In the genomic region with DNA sequence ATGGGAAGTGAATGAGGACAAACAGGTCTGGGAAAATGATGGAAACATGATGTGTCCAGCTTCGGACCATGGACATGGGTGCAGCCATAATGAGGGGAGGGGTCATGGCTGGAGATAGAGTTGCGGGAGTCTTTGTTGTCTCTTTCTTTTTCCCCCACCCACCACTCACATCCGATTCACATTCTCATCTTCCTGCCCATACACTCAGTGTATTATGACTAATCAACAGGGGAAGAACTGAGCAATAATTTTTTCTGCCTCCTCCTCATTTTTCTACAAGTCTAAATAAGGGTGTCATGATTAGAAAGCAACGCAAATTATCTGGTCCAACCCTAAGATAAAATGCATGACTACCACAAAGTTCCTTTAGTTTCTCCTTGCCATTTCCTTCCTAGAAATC, we compare ENCODE assay signal across 18 cellular contexts. TPM values are rescaled to one million over a fixed set of nuclear protein-coding genes. Genes with fewer than 3 reads are reported as not detected.
DNase-seq lines count a peak whose midpoint lies in the region; ATAC-seq and TF ChIP-seq lines count a peak whose summit lies in the region.
"Had no signal": no experiment of that assay in that cellular context is flagged by ENCODE, and none has a peak within 500 bp of the region (broad histone marks: within the 10 kb centered on the region; RNA-seq: fewer than 3 reads in every experiment).

No MANE protein-coding gene starts in this region.

- H3K4me3 Mint-ChIP-seq in activated T-helper 17 cell treated with anti-CD3 and anti-CD28 coated beads, Interleukin-2, amount 50 U/mL, for 72 hours = no peak overlapping the region
- no peak overlapping the region for H3K4me3 Mint-ChIP-seq in activated T-helper 1 cell treated with anti-CD3 and anti-CD28 coated beads, Interleukin-12 subunit alpha, Interleukin-12 subunit beta, Interleukin-2, Interleukin-4 antibody, amounts not matched to agents 30 ng/mL and 10 ng/mL and 1 ng/mL, durations not matched to agents 14 hours and 24 hours and 36 hours
- H3K4me3 Mint-ChIP-seq: activated CD8-positive, alpha-beta memory T cell treated with anti-CD3 and anti-CD28 coated beads, Interleukin-2, amount 10 ng/mL, durations not matched to agents 7 days and 5 days; natural killer cell had no signal

- peak; percentile 79 for ATAC-seq in activated T-helper 17 cell treated with anti-CD3 and anti-CD28 coated beads, Interleukin-2, amount 50 U/mL, for 72 hours (replicated peaks)
- peak; percentile 32 for ATAC-seq in foreskin keratinocyte
- ATAC-seq in GM21528 (IDR thresholded peaks at IDR 0.05; ENCODE audit: low FRiP score, unreplicated experiment) = no peak
- ATAC-seq: activated CD8-positive, alpha-beta memory T cell treated with anti-CD3 and anti-CD28 coated beads, Interleukin-2, amount 10 ng/mL, durations not matched to agents 7 days and 5 days had no signal

- H3K27ac ChIP-seq in foreskin keratinocyte = peak overlapping the region; percentile 98
- H3K27ac ChIP-seq in dorsolateral prefrontal cortex = no peak overlapping the region
- H3K27ac ChIP-seq: psoas muscle, thoracic aorta had no signal

- TF ChIP-seq CTCF in AG10803 (conservative IDR thresholded peaks at IDR 0.05; ENCODE audit: low read length) (no peak), GM10266 (IDR thresholded peaks at IDR 0.05; ENCODE audit: control insufficient read depth, insufficient read depth, low read depth, missing control alignments) (no peak), foreskin keratinocyte (conservative IDR thresholded peaks at IDR 0.05) (no peak), dorsolateral prefrontal cortex (IDR thresholded peaks at IDR 0.05 in 54 of 56, conservative IDR thresholded peaks at IDR 0.05 in 2 of 56; ENCODE audit: low read depth in 1 of 56, partially characterized antibody in 56 of 56) (no peak)

- DNase-seq in AG10803 (ENCODE audit: low read depth) = peak; percentile 26
- DNase-seq in GM10266 (ENCODE audit: extremely low spot score) = peak; percentile 13
- peak; percentile 94 to 97 for DNase-seq in foreskin keratinocyte
- DNase-seq in NCI-H1105 treated with DMSO at 0.1 percent for 48 hours (lab: John Stamatoyannopoulos, UW) = no peak
- DNase-seq in dorsolateral prefrontal cortex = no peak
- no peak for DNase-seq in activated T-helper 1 cell treated with anti-CD3 and anti-CD28 coated beads, Interleukin-12 subunit alpha, Interleukin-12 subunit beta, Interleukin-2, Interleukin-4 antibody, amounts not matched to agents 30 ng/mL and 10 ng/mL and 1 ng/mL, durations not matched to agents 14 hours and 24 hours and 36 hours (ENCODE audit: low spot score)
- DNase-seq: activated CD8-positive, alpha-beta memory T cell treated with anti-CD3 and anti-CD28 coated beads, Interleukin-2, amount 10 ng/mL, durations not matched to agents 7 days and 5 days; activated naive CD4-positive, alpha-beta T cell treated with anti-CD3 and anti-CD28 coated beads, Interleukin-2, amount 50 U/mL, for 16 hours; C1 segment of cervical spinal cord; cerebellar nuclear complex; DND-41; left ventricle myocardium superior; natural killer cell; psoas muscle; stimulated activated CD4-positive, alpha-beta T cell treated with anti-CD3 and anti-CD28 coated beads, Interleukin-15, amount 100 ng/mL, for 24 hours had no signal

- H3K36me3 Mint-ChIP-seq in activated T-helper 17 cell treated with anti-CD3 and anti-CD28 coated beads, Interleukin-2, amount 50 U/mL, for 72 hours (ENCODE audit: low read depth) = no peaks in the 10 kb centered on the region
- no peaks in the 10 kb centered on the region for H3K36me3 Mint-ChIP-seq in activated T-helper 1 cell treated with anti-CD3 and anti-CD28 coated beads, Interleukin-12 subunit alpha, Interleukin-12 subunit beta, Interleukin-2, Interleukin-4 antibody, amounts not matched to agents 30 ng/mL and 10 ng/mL and 1 ng/mL, durations not matched to agents 14 hours and 24 hours and 36 hours (ENCODE audit: low read depth)
- H3K36me3 Mint-ChIP-seq: activated CD8-positive, alpha-beta memory T cell treated with anti-CD3 and anti-CD28 coated beads, Interleukin-2, amount 10 ng/mL, durations not matched to agents 7 days and 5 days; natural killer cell had no signal

- peaks cover 71% of the 10 kb centered on the region for H3K4me1 ChIP-seq in foreskin keratinocyte
- H3K4me1 ChIP-seq: psoas muscle had no signal

- H3K4me3 ChIP-seq in AG10803 (ENCODE audit: low read length) (no peak overlapping the region), dorsolateral prefrontal cortex (no peak overlapping the region)
- H3K4me3 ChIP-seq: psoas muscle, thoracic aorta had no signal

- H3K27me3 ChIP-seq in foreskin keratinocyte (no peaks in the 10 kb centered on the region), dorsolateral prefrontal cortex (peaks cover 0 to 13% (median 0%) of the 10 kb centered on the region in 45 donors)

- H3K9me3 Mint-ChIP-seq in activated T-helper 17 cell treated with anti-CD3 and anti-CD28 coated beads, Interleukin-2, amount 50 U/mL, for 72 hours = no peaks in the 10 kb centered on the region
- no peaks in the 10 kb centered on the region for H3K9me3 Mint-ChIP-seq in activated T-helper 1 cell treated with anti-CD3 and anti-CD28 coated beads, Interleukin-12 subunit alpha, Interleukin-12 subunit beta, Interleukin-2, Interleukin-4 antibody, amounts not matched to agents 30 ng/mL and 10 ng/mL and 1 ng/mL, durations not matched to agents 14 hours and 24 hours and 36 hours
- H3K9me3 Mint-ChIP-seq: natural killer cell had no signal

- H3K27me3 Mint-ChIP-seq in activated T-helper 17 cell treated with anti-CD3 and anti-CD28 coated beads, Interleukin-2, amount 50 U/mL, for 72 hours = peaks cover 10% of the 10 kb centered on the region
- H3K27me3 Mint-ChIP-seq in activated T-helper 1 cell treated with anti-CD3 and anti-CD28 coated beads, Interleukin-12 subunit alpha, Interleukin-12 subunit beta, Interleukin-2, Interleukin-4 antibody, amounts not matched to agents 30 ng/mL and 10 ng/mL and 1 ng/mL, durations not matched to agents 14 hours and 24 hours and 36 hours (ENCODE audit: insufficient read depth) = peaks cover 16% of the 10 kb centered on the region

- H3K27ac Mint-ChIP-seq in activated T-helper 17 cell treated with anti-CD3 and anti-CD28 coated beads, Interleukin-2, amount 50 U/mL, for 72 hours = no peak overlapping the region
- no peak overlapping the region for H3K27ac Mint-ChIP-seq in activated T-helper 1 cell treated with anti-CD3 and anti-CD28 coated beads, Interleukin-12 subunit alpha, Interleukin-12 subunit beta, Interleukin-2, Interleukin-4 antibody, amounts not matched to agents 30 ng/mL and 10 ng/mL and 1 ng/mL, durations not matched to agents 14 hours and 24 hours and 36 hours
- H3K27ac Mint-ChIP-seq: activated CD8-positive, alpha-beta memory T cell treated with anti-CD3 and anti-CD28 coated beads, Interleukin-2, amount 10 ng/mL, durations not matched to agents 7 days and 5 days; natural killer cell had no signal

- intact Hi-C loops in dorsolateral prefrontal cortex (cut with DNase I) = no loop called here
- intact Hi-C loops in activated T-helper 1 cell treated with anti-CD3 and anti-CD28 coated beads, Interleukin-12 subunit alpha, Interleukin-12 subunit beta, Interleukin-2, Interleukin-4 antibody, amounts not matched to agents 30 ng/mL and 10 ng/mL and 1 ng/mL, durations not matched to agents 14 hours and 24 hours and 36 hours (cut with micrococcal nuclease) = no loop called here

- peaks cover 4% of the 10 kb centered on the region for H3K4me1 Mint-ChIP-seq in activated T-helper 17 cell treated with anti-CD3 and anti-CD28 coated beads, Interleukin-2, amount 50 U/mL, for 72 hours
- H3K4me1 Mint-ChIP-seq in activated T-helper 1 cell treated with anti-CD3 and anti-CD28 coated beads, Interleukin-12 subunit alpha, Interleukin-12 subunit beta, Interleukin-2, Interleukin-4 antibody, amounts not matched to agents 30 ng/mL and 10 ng/mL and 1 ng/mL, durations not matched to agents 14 hours and 24 hours and 36 hours (ENCODE audit: low read depth) = no peaks in the 10 kb centered on the region
- H3K4me1 Mint-ChIP-seq: activated CD8-positive, alpha-beta memory T cell treated with anti-CD3 and anti-CD28 coated beads, Interleukin-2, amount 10 ng/mL, durations not matched to agents 7 days and 5 days; natural killer cell had no signal

RNA-seq across cellular contexts. Expression of gene SERPINB2, which starts 5.7 kb away (rescaled TPM):
- total RNA-seq in activated T-helper 17 cell treated with anti-CD3 and anti-CD28 coated beads, Interleukin-2, amount 50 U/mL, for 72 hours = not detected
- total RNA-seq in foreskin keratinocyte = 129 and 205 TPM in 2 replicates
- polyA plus RNA-seq in foreskin keratinocyte = 96.4 and 169 TPM in 2 replicates
- 1 to 10 TPM in 6 of 120 experiments, under 1 TPM in 16, not detected in 98; 0.21 to 3.6 (median 0.66) TPM for total RNA-seq in dorsolateral prefrontal cortex
- total RNA-seq in activated T-helper 1 cell treated with anti-CD3 and anti-CD28 coated beads, Interleukin-12 subunit alpha, Interleukin-12 subunit beta, Interleukin-2, Interleukin-4 antibody, amounts not matched to agents 30 ng/mL and 10 ng/mL and 1 ng/mL, durations not matched to agents 14 hours and 24 hours and 36 hours = not detected in 2 replicates
- total RNA-seq: activated CD8-positive, alpha-beta memory T cell treated with anti-CD3 and anti-CD28 coated beads, Interleukin-2, amount 10 ng/mL, durations not matched to agents 7 days and 5 days; left ventricle myocardium superior had no signal

RNA-seq across cellular contexts. Expression of gene SERPINB10, which starts 25.9 kb away (rescaled TPM):
- not detected for total RNA-seq in activated T-helper 17 cell treated with anti-CD3 and anti-CD28 coated beads, Interleukin-2, amount 50 U/mL, for 72 hours
- total RNA-seq in foreskin keratinocyte = 0.07 and 2.3 TPM in 2 replicates
- polyA plus RNA-seq in foreskin keratinocyte = 0.73 TPM in 1 of 2 replicates, not detected in the other
- 1 to 10 TPM in 1 of 120 experiments, under 1 TPM in 4, not detected in 115; 0.26 to 1.6 (median 0.63) TPM for total RNA-seq in dorsolateral prefrontal cortex
- not detected in 2 replicates for total RNA-seq in activated T-helper 1 cell treated with anti-CD3 and anti-CD28 coated beads, Interleukin-12 subunit alpha, Interleukin-12 subunit beta, Interleukin-2, Interleukin-4 antibody, amounts not matched to agents 30 ng/mL and 10 ng/mL and 1 ng/mL, durations not matched to agents 14 hours and 24 hours and 36 hours
- total RNA-seq: left ventricle myocardium superior, thoracic aorta had no signal
- polyA plus RNA-seq: psoas muscle had no signal

Comparison
In these comparisons a context has a peak if more than half of its experiments do, and no peak if none do; other contexts are left out.
1. DNase-seq: peak in AG10803 (single experiment), GM10266 (single experiment) and foreskin keratinocyte (2 of 2); none in NCI-H1105 treated with DMSO at 0.1 percent for 48 hours (single experiment), dorsolateral prefrontal cortex (0 of 10) and activated T-helper 1 cell treated with anti-CD3 and anti-CD28 coated beads, Interleukin-12 subunit alpha, Interleukin-12 subunit beta, Interleukin-2, Interleukin-4 antibody, amounts not matched to agents 30 ng/mL and 10 ng/mL and 1 ng/mL, durations not matched to agents 14 hours and 24 hours and 36 hours (single experiment).
2. RNA of gene SERPINB2, which starts 5.7 kb away (total RNA-seq): 129 to 205 TPM in foreskin keratinocyte; 0.21 to 3.6 TPM in dorsolateral prefrontal cortex, not detected in activated T-helper 1 cell treated with anti-CD3 and anti-CD28 coated beads, Interleukin-12 subunit alpha, Interleukin-12 subunit beta, Interleukin-2, Interleukin-4 antibody, amounts not matched to agents 30 ng/mL and 10 ng/mL and 1 ng/mL, durations not matched to agents 14 hours and 24 hours and 36 hours and not detected in activated T-helper 17 cell treated with anti-CD3 and anti-CD28 coated beads, Interleukin-2, amount 50 U/mL, for 72 hours; every median in the first group is over 10 times any median in the second.